In the genomic region with DNA sequence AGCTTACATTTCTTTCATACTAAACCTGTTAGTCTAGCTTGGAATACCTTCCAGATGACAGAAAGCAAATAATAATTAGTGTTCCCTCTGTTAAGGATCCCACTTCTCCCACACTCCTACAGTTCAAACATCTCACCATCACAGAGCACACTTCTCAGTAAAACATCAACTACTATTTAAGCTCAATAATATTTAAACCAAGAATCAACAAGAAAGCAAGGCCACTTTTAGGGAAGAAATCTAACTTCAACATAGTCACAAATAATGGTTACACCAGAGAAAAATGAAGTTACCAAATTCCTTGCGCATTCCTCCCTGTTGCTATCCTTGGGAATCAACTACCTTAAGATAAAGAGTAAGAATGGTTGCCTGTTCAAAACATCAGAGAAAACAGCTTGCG, we compare ENCODE assay signal across 10 cellular contexts. TPM values are rescaled to one million over a fixed set of nuclear protein-coding genes. Genes with fewer than 3 reads are reported as not detected.
A peak's percentile ranks its signal among the peaks of the same experiment; 100 is the strongest.
DNase-seq lines count a peak whose midpoint lies in the region; ATAC-seq and TF ChIP-seq lines count a peak whose summit lies in the region.
"Had no signal": no experiment of that assay in that cellular context is flagged by ENCODE, and none has a peak within 500 bp of the region (broad histone marks: within the 10 kb centered on the region; RNA-seq: fewer than 3 reads in every experiment).

No MANE protein-coding gene starts in this region.

- TF ChIP-seq CTCF in CD8-positive, alpha-beta T cell (IDR thresholded peaks at IDR 0.05) = no peak
- TF ChIP-seq CTCF in Loucy (conservative IDR thresholded peaks at IDR 0.05; ENCODE audit: low read length) (no peak), choroid plexus epithelial cell (conservative IDR thresholded peaks at IDR 0.05; ENCODE audit: low read depth, low read length) (no peak), neural crest cell (conservative IDR thresholded peaks at IDR 0.05) (no peak), foreskin keratinocyte (conservative IDR thresholded peaks at IDR 0.05) (no peak)

- no peak overlapping the region for H2AFZ ChIP-seq in Loucy (ENCODE audit: low read length)

- H3K4me3 ChIP-seq in CD8-positive, alpha-beta T cell (ENCODE audit: low read depth, low read length) = no peak overlapping the region
- H3K4me3 ChIP-seq in Loucy (ENCODE audit: low read length, poor library complexity, severe bottlenecking) = peak overlapping the region; percentile 94
- H3K4me3 ChIP-seq in choroid plexus epithelial cell (ENCODE audit: low read depth, low read length) = peak overlapping the region; percentile 0

- CTCF ChIA-PET in CD8-positive, alpha-beta T cell (lab: Charles Lee) = interaction anchor here (1.4 kb wide), 1 partner anchor 86 kb away, joined by 5 read pairs; no protein-coding TSS in a partner anchor

- peaks cover 60% of the 10 kb centered on the region for H3K4me1 Mint-ChIP-seq in CD8-positive, alpha-beta T cell (ENCODE audit: low read depth)
- H3K4me1 Mint-ChIP-seq in neural crest cell = peaks cover 24% of the 10 kb centered on the region

- peak overlapping the region; percentile 98 for H3K27ac Mint-ChIP-seq in CD8-positive, alpha-beta T cell
- H3K27ac Mint-ChIP-seq in neural crest cell (ENCODE audit: unreplicated experiment) = no peak overlapping the region

- no peaks in the 10 kb centered on the region for H3K9me3 Mint-ChIP-seq in CD8-positive, alpha-beta T cell
- H3K9me3 Mint-ChIP-seq in neural crest cell = no peaks in the 10 kb centered on the region

- no peaks in the 10 kb centered on the region for H3K9me3 ChIP-seq in CD8-positive, alpha-beta T cell (ENCODE audit: low read length)
- no peaks in the 10 kb centered on the region for H3K9me3 ChIP-seq in Loucy (ENCODE audit: insufficient read depth, low read depth, low read length)

- intact Hi-C loops in CD8-positive, alpha-beta T cell (cut with DNase I, micrococcal nuclease) = loop anchor here (5.0 to 10.0 kb wide), 2 partner anchors 130 to 1727 kb away; no protein-coding TSS in a partner anchor

- peaks cover 56% of the 10 kb centered on the region for H3K79me2 ChIP-seq in Loucy (ENCODE audit: insufficient read depth, low read length)

- H3K4me2 ChIP-seq in Loucy (ENCODE audit: low read depth, low read length, poor library complexity, severe bottlenecking) = peak overlapping the region; percentile 85

- no peaks in the 10 kb centered on the region for H3K27me3 ChIP-seq in CD8-positive, alpha-beta T cell (ENCODE audit: insufficient read depth, low read length)
- no peaks in the 10 kb centered on the region for H3K27me3 ChIP-seq in Loucy (ENCODE audit: insufficient read depth, low read length, poor library complexity, severe bottlenecking)
- H3K27me3 ChIP-seq in foreskin keratinocyte = no peaks in the 10 kb centered on the region

- H3K27ac ChIP-seq in CD8-positive, alpha-beta T cell (ENCODE audit: low read depth, low read length) = no peak overlapping the region
- H3K27ac ChIP-seq in foreskin keratinocyte = no peak overlapping the region

- H3F3A ChIP-seq in Loucy (ENCODE audit: low read depth) = peaks cover 8% of the 10 kb centered on the region

- peak overlapping the region; percentile 97 for H3K4me3 Mint-ChIP-seq in CD8-positive, alpha-beta T cell
- peak overlapping the region; percentile 98 for H3K4me3 Mint-ChIP-seq in neural crest cell

- no peak for DNase-seq in CD8-positive, alpha-beta T cell
- DNase-seq in choroid plexus epithelial cell (ENCODE audit: low read depth) (no peak), neural crest cell (ENCODE audit: low read depth, low spot score) (no peak), SW480 (ENCODE audit: low spot score) (no peak), foreskin keratinocyte (no peak)
- DNase-seq: foreskin melanocyte, NCI-H1694 treated with DMSO at 0.1 percent for 48 hours had no signal

- ATAC-seq in CD8-positive, alpha-beta T cell = no peak
- ATAC-seq in GM21619 (IDR thresholded peaks at IDR 0.05; ENCODE audit: unreplicated experiment) (no peak), HG03196 (IDR thresholded peaks at IDR 0.05; ENCODE audit: unreplicated experiment) (no peak), foreskin keratinocyte (no peak)

- peak overlapping the region; percentile 85 for H3K9ac ChIP-seq in Loucy (ENCODE audit: low read depth, low read length, poor library complexity, severe bottlenecking)

- peaks cover 32% of the 10 kb centered on the region for H3K36me3 Mint-ChIP-seq in CD8-positive, alpha-beta T cell
- peaks cover 21% of the 10 kb centered on the region for H3K36me3 Mint-ChIP-seq in neural crest cell (ENCODE audit: low read depth)

- H4K20me1 ChIP-seq in Loucy (ENCODE audit: insufficient read depth, low read length, poor library complexity, severe bottlenecking) = peaks cover 26% of the 10 kb centered on the region

- H3K4me1 ChIP-seq in CD8-positive, alpha-beta T cell (ENCODE audit: insufficient read depth, low read length) = peaks cover 20% of the 10 kb centered on the region
- peaks cover 38% of the 10 kb centered on the region for H3K4me1 ChIP-seq in Loucy (ENCODE audit: insufficient read depth, low read length, poor library complexity, severe bottlenecking)
- peaks cover 9% of the 10 kb centered on the region for H3K4me1 ChIP-seq in foreskin keratinocyte

- H3K9me2 ChIP-seq in Loucy (replicated peaks; ENCODE audit: low read depth, low read length) = no peaks in the 10 kb centered on the region

- POLR2A ChIA-PET in CD8-positive, alpha-beta T cell (lab: Charles Lee) = interaction anchor here (0.6 to 5.0 kb wide), 3 partner anchors 51 to 204 kb away, joined by 3 to 67 read pairs (median 50); a partner anchor contains a TSS

- no peaks in the 10 kb centered on the region for H3K27me3 Mint-ChIP-seq in CD8-positive, alpha-beta T cell (ENCODE audit: low read depth)
- H3K27me3 Mint-ChIP-seq in neural crest cell (ENCODE audit: low read depth) = peaks cover 3% of the 10 kb centered on the region

- H3K36me3 ChIP-seq in CD8-positive, alpha-beta T cell (ENCODE audit: insufficient read depth, low read length) = no peaks in the 10 kb centered on the region
- no peaks in the 10 kb centered on the region for H3K36me3 ChIP-seq in Loucy (ENCODE audit: insufficient read depth, low read length)

RNA-seq across cellular contexts. Expression of a gene that starts 1.6 kb away (rescaled TPM):
- total RNA-seq in CD8-positive, alpha-beta T cell = 10 to 100 TPM; 34.2 to 38.1 TPM
- total RNA-seq in neural crest cell (54.1 and 56.4 TPM in 2 replicates), foreskin keratinocyte (66.9 and 73.6 TPM in 2 replicates)
- polyA plus RNA-seq in foreskin keratinocyte = 55.2 and 60.2 TPM in 2 replicates

RNA-seq across cellular contexts. Expression of a gene that starts 50.6 kb away (rescaled TPM):
- 10 to 100 TPM; 64.0 to 64.3 TPM for total RNA-seq in CD8-positive, alpha-beta T cell
- total RNA-seq in neural crest cell (144 and 146 TPM in 2 replicates), foreskin keratinocyte (120 and 142 TPM in 2 replicates)
- 57.1 and 72.5 TPM in 2 replicates for polyA plus RNA-seq in foreskin keratinocyte
